2 cellular contexts compared by ENCODE assay signal in the genomic region with DNA sequence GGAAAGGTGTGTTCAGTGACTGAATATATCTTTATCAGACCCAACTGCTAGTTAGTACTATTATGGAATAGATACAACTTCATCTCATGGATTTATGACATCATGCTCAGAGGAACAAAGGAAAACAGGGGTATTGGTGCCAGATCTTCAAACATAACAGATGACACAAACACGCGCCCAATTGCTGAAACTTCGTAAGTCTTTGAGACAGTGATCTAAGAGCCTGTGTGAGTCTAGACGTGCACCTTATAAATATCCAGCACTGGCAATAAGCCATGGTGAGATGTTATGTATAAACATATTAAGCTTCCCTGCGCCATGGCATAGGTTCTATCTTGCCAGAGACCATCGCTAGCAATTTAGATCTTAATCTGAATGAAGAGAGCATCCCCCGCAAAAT.
TF ChIP-seq lines count a peak whose summit lies in the region.

No MANE protein-coding gene starts in this region.

TF ChIP-seq in HepG2, 621 proteins besides CTCF, POLR2A, EP300 and RAD21:
- TF ChIP-seq ZNF644 (CRISPR knock-in tag; IDR thresholded peaks at IDR 0.05; ENCODE audit: low read depth) (no peak), ATF7 (IDR thresholded peaks at IDR 0.05) (0 out of 2 replicates have a peak, but pooled peaks have one; percentile 22), ATF7 (CRISPR knock-in tag; IDR thresholded peaks at IDR 0.05) (no peak), CREB1 (IDR thresholded peaks at IDR 0.05) (0 out of 2 replicates have a peak, but pooled peaks have one; percentile 3), CREB1 (CRISPR knock-in tag; IDR thresholded peaks at IDR 0.05) (no peak)
TF ChIP-seq in HepG2: peak in this region for 2.

TF ChIP-seq in H1, 55 proteins besides CTCF, POLR2A, EP300 and RAD21:
- TF ChIP-seq POLR2AphosphoS5 (IDR thresholded peaks at IDR 0.05; ENCODE audit: low read depth, low read length) (no peak), KDM5A (IDR thresholded peaks at IDR 0.05; ENCODE audit: low read length) (no peak), CBX5 (IDR thresholded peaks at IDR 0.05; ENCODE audit: low read depth, low read length) (no peak), CHD2 (IDR thresholded peaks at IDR 0.05; ENCODE audit: low read length) (no peak), SIX5 (IDR thresholded peaks at IDR 0.05; ENCODE audit: low read depth, low read length) (no peak), HDAC6 (IDR thresholded peaks at IDR 0.05; ENCODE audit: low read depth, low read length) (no peak), EGR1 (IDR thresholded peaks at IDR 0.05; ENCODE audit: borderline replicate concordance, low read depth, low read length) (no peak), HDAC2 (IDR thresholded peaks at IDR 0.05; ENCODE audit: borderline replicate concordance in 1 of 2, low read depth in 2 of 2, low read length in 2 of 2) (no peak), GTF2F1 (IDR thresholded peaks at IDR 0.05; ENCODE audit: borderline replicate concordance, low read depth, low read length) (no peak), TCF12 (IDR thresholded peaks at IDR 0.05; ENCODE audit: low read depth, low read length) (no peak), TAF7 (optimal IDR thresholded peaks at IDR 0.05; ENCODE audit: borderline replicate concordance, low read depth, low read length) (no peak), SUZ12 (IDR thresholded peaks at IDR 0.05; ENCODE audit: low read length) (no peak), POU5F1 (IDR thresholded peaks at IDR 0.05; ENCODE audit: low read depth, low read length) (no peak), BACH1 (IDR thresholded peaks at IDR 0.05; ENCODE audit: low read length) (no peak), FOSL1 (IDR thresholded peaks at IDR 0.05; ENCODE audit: insufficient read depth, low read depth, low read length) (no peak)
- TF ChIP-seq, protein P1, sequence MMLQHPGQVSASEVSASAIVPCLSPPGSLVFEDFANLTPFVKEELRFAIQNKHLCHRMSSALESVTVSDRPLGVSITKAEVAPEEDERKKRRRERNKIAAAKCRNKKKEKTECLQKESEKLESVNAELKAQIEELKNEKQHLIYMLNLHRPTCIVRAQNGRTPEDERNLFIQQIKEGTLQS (IDR thresholded peaks at IDR 0.05; ENCODE audit: insufficient read depth, low read depth, low read length), result no peak
- TF ChIP-seq, protein P2, sequence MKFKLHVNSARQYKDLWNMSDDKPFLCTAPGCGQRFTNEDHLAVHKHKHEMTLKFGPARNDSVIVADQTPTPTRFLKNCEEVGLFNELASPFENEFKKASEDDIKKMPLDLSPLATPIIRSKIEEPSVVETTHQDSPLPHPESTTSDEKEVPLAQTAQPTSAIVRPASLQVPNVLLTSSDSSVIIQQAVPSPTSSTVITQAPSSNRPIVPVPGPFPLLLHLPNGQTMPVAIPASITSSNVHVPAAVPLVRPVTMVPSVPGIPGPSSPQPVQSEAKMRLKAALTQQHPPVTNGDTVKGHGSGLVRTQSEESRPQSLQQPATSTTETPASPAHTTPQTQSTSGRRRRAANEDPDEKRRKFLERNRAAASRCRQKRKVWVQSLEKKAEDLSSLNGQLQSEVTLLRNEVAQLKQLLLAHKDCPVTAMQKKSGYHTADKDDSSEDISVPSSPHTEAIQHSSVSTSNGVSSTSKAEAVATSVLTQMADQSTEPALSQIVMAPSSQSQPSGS (IDR thresholded peaks at IDR 0.05; ENCODE audit: low read length), result no peak
- TF ChIP-seq, protein P3, sequence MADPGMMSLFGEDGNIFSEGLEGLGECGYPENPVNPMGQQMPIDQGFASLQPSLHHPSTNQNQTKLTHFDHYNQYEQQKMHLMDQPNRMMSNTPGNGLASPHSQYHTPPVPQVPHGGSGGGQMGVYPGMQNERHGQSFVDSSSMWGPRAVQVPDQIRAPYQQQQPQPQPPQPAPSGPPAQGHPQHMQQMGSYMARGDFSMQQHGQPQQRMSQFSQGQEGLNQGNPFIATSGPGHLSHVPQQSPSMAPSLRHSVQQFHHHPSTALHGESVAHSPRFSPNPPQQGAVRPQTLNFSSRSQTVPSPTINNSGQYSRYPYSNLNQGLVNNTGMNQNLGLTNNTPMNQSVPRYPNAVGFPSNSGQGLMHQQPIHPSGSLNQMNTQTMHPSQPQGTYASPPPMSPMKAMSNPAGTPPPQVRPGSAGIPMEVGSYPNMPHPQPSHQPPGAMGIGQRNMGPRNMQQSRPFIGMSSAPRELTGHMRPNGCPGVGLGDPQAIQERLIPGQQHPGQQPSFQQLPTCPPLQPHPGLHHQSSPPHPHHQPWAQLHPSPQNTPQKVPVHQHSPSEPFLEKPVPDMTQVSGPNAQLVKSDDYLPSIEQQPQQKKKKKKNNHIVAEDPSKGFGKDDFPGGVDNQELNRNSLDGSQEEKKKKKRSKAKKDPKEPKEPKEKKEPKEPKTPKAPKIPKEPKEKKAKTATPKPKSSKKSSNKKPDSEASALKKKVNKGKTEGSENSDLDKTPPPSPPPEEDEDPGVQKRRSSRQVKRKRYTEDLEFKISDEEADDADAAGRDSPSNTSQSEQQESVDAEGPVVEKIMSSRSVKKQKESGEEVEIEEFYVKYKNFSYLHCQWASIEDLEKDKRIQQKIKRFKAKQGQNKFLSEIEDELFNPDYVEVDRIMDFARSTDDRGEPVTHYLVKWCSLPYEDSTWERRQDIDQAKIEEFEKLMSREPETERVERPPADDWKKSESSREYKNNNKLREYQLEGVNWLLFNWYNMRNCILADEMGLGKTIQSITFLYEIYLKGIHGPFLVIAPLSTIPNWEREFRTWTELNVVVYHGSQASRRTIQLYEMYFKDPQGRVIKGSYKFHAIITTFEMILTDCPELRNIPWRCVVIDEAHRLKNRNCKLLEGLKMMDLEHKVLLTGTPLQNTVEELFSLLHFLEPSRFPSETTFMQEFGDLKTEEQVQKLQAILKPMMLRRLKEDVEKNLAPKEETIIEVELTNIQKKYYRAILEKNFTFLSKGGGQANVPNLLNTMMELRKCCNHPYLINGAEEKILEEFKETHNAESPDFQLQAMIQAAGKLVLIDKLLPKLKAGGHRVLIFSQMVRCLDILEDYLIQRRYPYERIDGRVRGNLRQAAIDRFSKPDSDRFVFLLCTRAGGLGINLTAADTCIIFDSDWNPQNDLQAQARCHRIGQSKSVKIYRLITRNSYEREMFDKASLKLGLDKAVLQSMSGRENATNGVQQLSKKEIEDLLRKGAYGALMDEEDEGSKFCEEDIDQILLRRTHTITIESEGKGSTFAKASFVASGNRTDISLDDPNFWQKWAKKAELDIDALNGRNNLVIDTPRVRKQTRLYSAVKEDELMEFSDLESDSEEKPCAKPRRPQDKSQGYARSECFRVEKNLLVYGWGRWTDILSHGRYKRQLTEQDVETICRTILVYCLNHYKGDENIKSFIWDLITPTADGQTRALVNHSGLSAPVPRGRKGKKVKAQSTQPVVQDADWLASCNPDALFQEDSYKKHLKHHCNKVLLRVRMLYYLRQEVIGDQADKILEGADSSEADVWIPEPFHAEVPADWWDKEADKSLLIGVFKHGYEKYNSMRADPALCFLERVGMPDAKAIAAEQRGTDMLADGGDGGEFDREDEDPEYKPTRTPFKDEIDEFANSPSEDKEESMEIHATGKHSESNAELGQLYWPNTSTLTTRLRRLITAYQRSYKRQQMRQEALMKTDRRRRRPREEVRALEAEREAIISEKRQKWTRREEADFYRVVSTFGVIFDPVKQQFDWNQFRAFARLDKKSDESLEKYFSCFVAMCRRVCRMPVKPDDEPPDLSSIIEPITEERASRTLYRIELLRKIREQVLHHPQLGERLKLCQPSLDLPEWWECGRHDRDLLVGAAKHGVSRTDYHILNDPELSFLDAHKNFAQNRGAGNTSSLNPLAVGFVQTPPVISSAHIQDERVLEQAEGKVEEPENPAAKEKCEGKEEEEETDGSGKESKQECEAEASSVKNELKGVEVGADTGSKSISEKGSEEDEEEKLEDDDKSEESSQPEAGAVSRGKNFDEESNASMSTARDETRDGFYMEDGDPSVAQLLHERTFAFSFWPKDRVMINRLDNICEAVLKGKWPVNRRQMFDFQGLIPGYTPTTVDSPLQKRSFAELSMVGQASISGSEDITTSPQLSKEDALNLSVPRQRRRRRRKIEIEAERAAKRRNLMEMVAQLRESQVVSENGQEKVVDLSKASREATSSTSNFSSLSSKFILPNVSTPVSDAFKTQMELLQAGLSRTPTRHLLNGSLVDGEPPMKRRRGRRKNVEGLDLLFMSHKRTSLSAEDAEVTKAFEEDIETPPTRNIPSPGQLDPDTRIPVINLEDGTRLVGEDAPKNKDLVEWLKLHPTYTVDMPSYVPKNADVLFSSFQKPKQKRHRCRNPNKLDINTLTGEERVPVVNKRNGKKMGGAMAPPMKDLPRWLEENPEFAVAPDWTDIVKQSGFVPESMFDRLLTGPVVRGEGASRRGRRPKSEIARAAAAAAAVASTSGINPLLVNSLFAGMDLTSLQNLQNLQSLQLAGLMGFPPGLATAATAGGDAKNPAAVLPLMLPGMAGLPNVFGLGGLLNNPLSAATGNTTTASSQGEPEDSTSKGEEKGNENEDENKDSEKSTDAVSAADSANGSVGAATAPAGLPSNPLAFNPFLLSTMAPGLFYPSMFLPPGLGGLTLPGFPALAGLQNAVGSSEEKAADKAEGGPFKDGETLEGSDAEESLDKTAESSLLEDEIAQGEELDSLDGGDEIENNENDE (IDR thresholded peaks at IDR 0.05; ENCODE audit: insufficient replicate concordance, low read length), result no peak
